ENCODE assay signal across 23 cellular contexts in the genomic region with DNA sequence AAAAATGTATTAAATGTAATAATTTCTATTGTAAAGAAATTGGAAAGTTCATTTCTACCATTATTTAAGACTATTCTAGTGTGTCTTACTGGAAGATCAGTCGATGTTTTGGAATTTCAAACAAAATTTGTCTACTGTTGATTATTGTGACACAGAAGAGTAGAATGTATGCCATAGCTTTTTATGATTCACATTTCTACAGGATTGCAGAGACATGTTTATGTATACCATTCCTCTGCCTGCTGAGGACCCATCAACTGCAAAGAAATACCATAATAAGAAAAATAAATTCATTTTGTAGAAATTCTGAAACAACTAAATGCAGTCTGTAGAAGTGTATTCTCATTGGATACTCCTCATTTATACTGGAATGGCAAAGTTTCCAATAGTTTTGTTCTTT.
"Had no signal": no experiment of that assay in that cellular context is flagged by ENCODE, and none has a peak within 500 bp of the region (broad histone marks: within the 10 kb centered on the region; RNA-seq: fewer than 3 reads in every experiment).

No MANE protein-coding gene starts in this region.

- H3K4me2 ChIP-seq: neural progenitor cell had no signal

- H3K27ac ChIP-seq: brain microvascular endothelial cell, gastroesophageal sphincter, heart right ventricle, neural progenitor cell, ovary, psoas muscle had no signal

- DNase-seq: activated B cell treated with CpG ODN at 0.5 μM for 24 hours; activated CD4-positive, alpha-beta T cell treated with anti-CD3 and anti-CD28 coated beads, Interleukin-2, amount 10 ng/mL, durations not matched to agents 24 days and 14 days; activated CD8-positive, alpha-beta T cell treated with anti-CD3 and anti-CD28 coated beads for 36 hours; activated naive CD4-positive, alpha-beta T cell treated with anti-CD3 and anti-CD28 coated beads for 36 hours; activated T-cell treated with anti-CD3 and anti-CD28 coated beads, Interleukin-2, amount 50 U/mL, for 1 hour; aorta; brain microvascular endothelial cell; effector CD8-positive, alpha-beta T cell; heart right ventricle; immature natural killer cell; mesenchymal stem cell; mucosa of descending colon; naive B cell; ovary; psoas muscle; right cardiac atrium; small intestine; stimulated activated CD4-positive, alpha-beta T cell treated with anti-CD3 and anti-CD28 coated beads, Interleukin-15, amount 100 ng/mL, for 24 hours; stimulated activated CD4-positive, alpha-beta T cell treated with anti-CD3 and anti-CD28 coated beads, Interleukin-2, amount 100 ng/mL, for 48 hours; T-cell; T-helper 9 cell had no signal

- H3K9me3 ChIP-seq: gastroesophageal sphincter, heart right ventricle, mucosa of descending colon, ovary, psoas muscle had no signal

- H3K9ac ChIP-seq: neural progenitor cell had no signal

- H3K4me1 ChIP-seq: gastroesophageal sphincter, heart right ventricle, psoas muscle had no signal

- H3K36me3 ChIP-seq: brain microvascular endothelial cell, gastroesophageal sphincter, heart right ventricle, neural progenitor cell, ovary had no signal

- H3K4me3 ChIP-seq: gastroesophageal sphincter, heart right ventricle, mucosa of descending colon, neural progenitor cell, ovary, psoas muscle had no signal

- H2AFZ ChIP-seq: neural progenitor cell had no signal

- H3K27me3 ChIP-seq: brain microvascular endothelial cell, gastroesophageal sphincter, neural progenitor cell, ovary had no signal

- ATAC-seq: activated CD8-positive, alpha-beta T cell treated with anti-CD3 and anti-CD28 coated beads for 36 hours; gastroesophageal sphincter; heart right ventricle; mucosa of descending colon; psoas muscle; right cardiac atrium; T-cell had no signal
